Comparison of ENCODE assay signal across 19 cellular contexts in genomic region chr20:14384411-14384810, GRCh38. TPM values are rescaled to one million over a fixed set of nuclear protein-coding genes. Genes with fewer than 3 reads are reported as not detected.
DNase-seq lines count a peak whose midpoint lies in the region; ATAC-seq and TF ChIP-seq lines count a peak whose summit lies in the region.
"Had no signal": no experiment of that assay in that cellular context is flagged by ENCODE, and none has a peak within 500 bp of the region (broad histone marks: within the 10 kb centered on the region; RNA-seq: fewer than 3 reads in every experiment).

No MANE protein-coding gene starts in this region.

- TF ChIP-seq CTCF in IMR-90 (conservative IDR thresholded peaks at IDR 0.05; ENCODE audit: low read depth, low read length), result no peak
- TF ChIP-seq CTCF in left lung (IDR thresholded peaks at IDR 0.05), result no peak

- TF ChIP-seq POLR2A in IMR-90 (IDR thresholded peaks at IDR 0.05; ENCODE audit: low read depth, low read length), result no peak

- H3K79me1 ChIP-seq in IMR-90 (ENCODE audit: low read depth in 1 of 2, low read length in 2 of 2), result no peaks in the 10 kb centered on the region

- peaks cover 2% of the 10 kb centered on the region; the same call in 1 of the 2 replicates for H3K9me3 ChIP-seq in IMR-90 (ENCODE audit: control insufficient read depth, insufficient read depth, low read length)
- H3K9me3 ChIP-seq in left lung, result peaks cover 0 to 31% of the 10 kb centered on the region in 2 donors
- H3K9me3 ChIP-seq: thoracic aorta had no signal

- H3K23ac ChIP-seq in IMR-90 (ENCODE audit: low read depth, low read length), result no peak overlapping the region

- in situ Hi-C loops in IMR-90 (cut with MboI; ENCODE audit: low sequenced_read_pairs), result no loop called here

- H3K9me1 ChIP-seq in IMR-90 (ENCODE audit: insufficient read depth, low read length), result no peaks in the 10 kb centered on the region

- H3K4me1 ChIP-seq in IMR-90 (ENCODE audit: control insufficient read depth, insufficient read depth, low read length) (no peaks in the 10 kb centered on the region), left lung (peaks cover 0 to 4% of the 10 kb centered on the region in 2 donors)
- H3K4me1 ChIP-seq: sigmoid colon had no signal

- no peak overlapping the region for H3K18ac ChIP-seq in IMR-90 (ENCODE audit: low read depth, low read length)

- no peak overlapping the region for H3K9ac ChIP-seq in IMR-90 (ENCODE audit: low read depth, low read length)

- H3K4me2 ChIP-seq in IMR-90 (ENCODE audit: low read depth, low read length), result no peak overlapping the region
- H3K4me2 ChIP-seq: PC-9 had no signal

- H4K91ac ChIP-seq in IMR-90 (ENCODE audit: insufficient read depth, low read depth, low read length), result no peak overlapping the region

- WGBS in IMR-90 (ENCODE audit: extremely low coverage in 2 of 2, insufficient read length in 1 of 2), 2 experiments, result no CpG with 5 or more reads among the region's 1 CpG

- H2BK120ac ChIP-seq in IMR-90 (ENCODE audit: low read depth, low read length), result no peak overlapping the region

- no peak overlapping the region for H2BK20ac ChIP-seq in IMR-90 (ENCODE audit: low read depth, low read length)

- dilution Hi-C loops in IMR-90 (cut with HindIII; ENCODE audit: low sequenced_read_pairs, unreplicated experiment), result no loop called here

- intact Hi-C loops in IMR-90 (cut with micrococcal nuclease), result no loop called here
- intact Hi-C loops in left lung (cut with DNase I), result no loop called here

- H3K27ac ChIP-seq in IMR-90 (ENCODE audit: insufficient read depth, low read length), result no peak overlapping the region
- H3K27ac ChIP-seq in left lung, result no peak overlapping the region
- H3K27ac ChIP-seq: brain microvascular endothelial cell, C4-2B, PC-9, sigmoid colon, thoracic aorta had no signal

- no peak overlapping the region for H2BK5ac ChIP-seq in IMR-90 (ENCODE audit: low read depth, low read length, poor library complexity, severe bottlenecking)

- no peak overlapping the region for H3K56ac ChIP-seq in IMR-90 (ENCODE audit: extremely low read depth, insufficient read depth, low read length)

- DNase-seq in DMS53 treated with DMSO at 0.1 percent for 48 hours (lab: John Stamatoyannopoulos, UW; ENCODE audit: unreplicated experiment), result peak; percentile 30
- peak; percentile 59 for DNase-seq in IMR-90
- peak; percentile 14 for DNase-seq in cerebellar cortex (ENCODE audit: low spot score)
- no peak for DNase-seq in left lung
- no peak for DNase-seq in amniotic stem cell (lab: John Stamatoyannopoulos, UW)
- no peak for DNase-seq in A172 (ENCODE audit: low spot score)
- DNase-seq: activated naive CD4-positive, alpha-beta T cell treated with anti-CD3 and anti-CD28 coated beads, Interleukin-2, amount 50 U/mL, for 16 hours; brain microvascular endothelial cell; DMS79; effector CD4-positive, alpha-beta T cell; left colon; NCI-H526; PC-9; sigmoid colon; stimulated activated CD4-positive, alpha-beta T cell treated with anti-CD3 and anti-CD28 coated beads, Interleukin-4, amount 100 ng/mL, for 1 hour had no signal

- no peak overlapping the region for H2AK5ac ChIP-seq in IMR-90 (ENCODE audit: low read depth, low read length)

- H2AFZ ChIP-seq in IMR-90 (replicated peaks; ENCODE audit: low read length, poor library complexity), result no peak overlapping the region
- H2AFZ ChIP-seq: PC-9 had no signal

- H3K36me3 ChIP-seq in IMR-90 (ENCODE audit: control insufficient read depth, insufficient read depth, low read length) (no peaks in the 10 kb centered on the region), left lung (no peaks in the 10 kb centered on the region)
- H3K36me3 ChIP-seq: brain microvascular endothelial cell, sigmoid colon, thoracic aorta had no signal

- no peak overlapping the region for H4K8ac ChIP-seq in IMR-90 (ENCODE audit: low read depth in 2 of 2, low read length in 2 of 2)

- H4K20me1 ChIP-seq in IMR-90 (ENCODE audit: insufficient read depth, low read length), result no peaks in the 10 kb centered on the region

- no peak overlapping the region for H2AK9ac ChIP-seq in IMR-90 (replicated peaks; ENCODE audit: low read depth, low read length, poor library complexity)

- no peak for TF ChIP-seq RAD21 in IMR-90 (IDR thresholded peaks at IDR 0.05; ENCODE audit: low read length)

- H4K5ac ChIP-seq in IMR-90 (ENCODE audit: low read depth, low read length), result no peak overlapping the region

- peak; percentile 92 for ATAC-seq in IMR-90 (ENCODE audit: low read depth)
- peak; percentile 27 for ATAC-seq in left lung
- ATAC-seq in GM18861 (IDR thresholded peaks at IDR 0.05; ENCODE audit: unreplicated experiment), result no peak
- ATAC-seq: K562, left colon had no signal

- CTCF ChIA-PET in IMR-90 (lab: Yijun Ruan, JAX), result interaction anchor here (0.8 kb wide), 1 partner anchor 47 kb away, joined by 3 read pairs; the partner anchor contains the start of gene FLRT3

- no TSS peak for BruUV-seq in IMR-90 (replicated peaks; lab: Mats Ljungman, UMichigan)

- H3K27me3 ChIP-seq in IMR-90 (ENCODE audit: control insufficient read depth, insufficient read depth, low read length) (no peaks in the 10 kb centered on the region), left lung (no peaks in the 10 kb centered on the region)
- H3K27me3 ChIP-seq: brain microvascular endothelial cell, sigmoid colon had no signal

- no peak overlapping the region for H2BK15ac ChIP-seq in IMR-90 (ENCODE audit: low read depth, low read length)

- H3K4me3 ChIP-seq in IMR-90 (ENCODE audit: insufficient read depth, low read depth, low read length) (no peak overlapping the region), left lung (no peak overlapping the region)
- H3K4me3 ChIP-seq: K562, PC-9, sigmoid colon, thoracic aorta had no signal

- POLR2A ChIA-PET in IMR-90 (lab: Charles Lee; ENCODE audit: unreplicated experiment), result no interaction called here

- no peak overlapping the region for H3K14ac ChIP-seq in IMR-90 (replicated peaks; ENCODE audit: low read depth, low read length)

- no peak overlapping the region for H3K4ac ChIP-seq in IMR-90 (ENCODE audit: low read depth, low read length)

TF ChIP-seq in IMR-90, 13 proteins besides CTCF, POLR2A, EP300 and RAD21:
- TF ChIP-seq CHD1 (IDR thresholded peaks at IDR 0.05; ENCODE audit: low read depth, low read length), result no peak
- TF ChIP-seq MXI1 (IDR thresholded peaks at IDR 0.05; ENCODE audit: borderline replicate concordance, low read depth, low read length), result no peak
- TF ChIP-seq SMC3 (IDR thresholded peaks at IDR 0.05; ENCODE audit: low read depth, low read length), result no peak
- no peak for TF ChIP-seq BHLHE40 (IDR thresholded peaks at IDR 0.05; ENCODE audit: low read depth, low read length)
- no peak for TF ChIP-seq MAFK (IDR thresholded peaks at IDR 0.05; ENCODE audit: low read depth, low read length)
- no peak for TF ChIP-seq RFX5 (IDR thresholded peaks at IDR 0.05; ENCODE audit: low read depth, low read length)
- TF ChIP-seq RCOR1 (IDR thresholded peaks at IDR 0.05; ENCODE audit: insufficient replicate concordance, low read length), result no peak
- no peak for TF ChIP-seq MAZ (IDR thresholded peaks at IDR 0.05; ENCODE audit: borderline replicate concordance, low read depth, low read length)
- TF ChIP-seq CEBPB (IDR thresholded peaks at IDR 0.05; ENCODE audit: low read depth, low read length), result no peak
- TF ChIP-seq NFE2L2 (IDR thresholded peaks at IDR 0.05; ENCODE audit: low read depth, low read length), result no peak

RNA-seq across cellular contexts. Expression of gene FLRT3, which starts 47.0 kb away (rescaled TPM):
- total RNA-seq in IMR-90 (2012; rRNA removed) (5.8 and 6.6 TPM in 2 replicates), left lung (100 to 1,000 TPM in 1 of 2 donors, 10 to 100 TPM in 1; 63.9 to 124 TPM)
- polyA plus RNA-seq in IMR-90 (2012; rRNA removed), result 1.8 and 2.1 TPM in 2 replicates
- polyA plus RNA-seq in IMR-90 (2012; cell fraction: cytosol; rRNA removed), result 0.38 and 0.79 TPM in 2 replicates
- 0.38 and 3.8 TPM in 2 replicates for polyA plus RNA-seq in IMR-90 (2012; cell fraction: nucleus; rRNA removed; ENCODE audit: low replicate concordance)
- 4.0 and 8.9 TPM in 2 replicates for total RNA-seq in A172 (2014; rRNA removed; shearing (Covaris generic))
- polyA plus RNA-seq: K562 had no signal

Comparison
In these comparisons a context has a peak if more than half of its experiments do, and no peak if none do; other contexts are left out.
1. DNase-seq: peak in DMS53 treated with DMSO at 0.1 percent for 48 hours (single experiment), IMR-90 (single experiment) and cerebellar cortex (single experiment); none in left lung (0 of 2), amniotic stem cell (single experiment) and A172 (single experiment).